9 cellular contexts compared by ENCODE assay signal in the genomic region with DNA sequence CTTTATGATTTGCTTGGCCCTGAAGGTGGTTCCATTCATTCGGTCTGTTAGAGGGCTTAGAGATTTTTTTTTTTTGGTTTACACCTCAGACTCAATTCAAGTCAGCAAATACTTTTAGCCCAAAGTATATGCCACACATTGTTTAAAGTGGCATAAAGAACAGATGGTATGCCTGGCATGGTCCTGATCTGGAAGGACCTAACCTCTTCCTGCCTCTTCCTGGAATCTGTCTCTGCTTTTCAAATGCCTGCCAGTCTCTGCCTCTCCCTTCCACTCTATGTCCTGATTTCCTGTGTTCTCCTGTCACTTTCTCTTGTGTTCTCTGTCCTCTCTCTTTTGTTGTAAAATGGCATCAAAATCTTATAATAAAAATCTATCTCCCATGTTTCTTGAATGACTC.
"Had no signal": no experiment of that assay in that cellular context is flagged by ENCODE, and none has a peak within 500 bp of the region (broad histone marks: within the 10 kb centered on the region; RNA-seq: fewer than 3 reads in every experiment).

No MANE protein-coding gene starts in this region.

- H3K9ac ChIP-seq: GM23248 had no signal

- H3K4me3 ChIP-seq: GM23248 had no signal

- FAIRE-seq: H1, H54, HepG2 had no signal

- DNase-seq: GM23248, H9, HCEC 1CT, KBM-7 had no signal

- H3K27ac ChIP-seq: GM23248, HL-60 had no signal

- ATAC-seq: HepG2 had no signal

- H3K27me3 Mint-ChIP-seq: IgD-negative memory B cell had no signal

- H3K27ac Mint-ChIP-seq: H9, IgD-negative memory B cell had no signal

- H3K4me1 Mint-ChIP-seq: H9, IgD-negative memory B cell had no signal

- H3K4me3 Mint-ChIP-seq: H9, IgD-negative memory B cell had no signal

- H2AFZ ChIP-seq: GM23248 had no signal

- H3K36me3 Mint-ChIP-seq: IgD-negative memory B cell had no signal
